ENCODE assay signal across 17 cellular contexts in the genomic region with DNA sequence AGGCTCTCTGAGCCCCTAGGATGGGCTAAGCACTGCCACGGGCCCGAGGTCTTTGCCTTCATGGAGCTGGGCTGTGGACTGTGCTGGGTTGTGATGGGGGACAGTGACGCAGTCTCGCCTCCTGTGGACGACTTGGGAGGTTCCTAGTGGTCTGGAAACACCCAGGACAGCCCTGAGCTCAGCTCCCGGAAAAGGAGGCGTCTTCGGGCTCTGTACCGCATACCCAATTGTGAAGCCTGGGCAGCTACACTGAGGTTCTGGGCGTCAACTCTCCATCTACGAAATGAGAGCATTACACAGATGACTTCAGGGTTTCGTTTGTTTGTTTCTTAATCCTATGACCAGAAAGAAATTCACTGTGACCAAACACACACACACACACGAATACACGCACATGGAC.
DNase-seq lines count a peak whose midpoint lies in the region; ATAC-seq and TF ChIP-seq lines count a peak whose summit lies in the region.
"Had no signal": no experiment of that assay in that cellular context is flagged by ENCODE, and none has a peak within 500 bp of the region (broad histone marks: within the 10 kb centered on the region; RNA-seq: fewer than 3 reads in every experiment).

No MANE protein-coding gene starts in this region.

- H3K27me3 Mint-ChIP-seq in GM23338 (ENCODE audit: insufficient read depth, low read depth, poor library complexity): peaks cover 2% of the 10 kb centered on the region
- no peaks in the 10 kb centered on the region for H3K27me3 Mint-ChIP-seq in activated CD4-positive, alpha-beta memory T cell treated with anti-CD3 and anti-CD28 coated beads for 36 hours
- H3K27me3 Mint-ChIP-seq: IgD-negative memory B cell had no signal

- POLR2A ChIA-PET in activated CD4-positive, alpha-beta memory T cell treated with anti-CD3 and anti-CD28 coated beads for 36 hours (lab: Charles Lee): no interaction called here

- TF ChIP-seq CTCF in GM23338 (conservative IDR thresholded peaks at IDR 0.05; ENCODE audit: low read depth in 2 of 2): no peak; a peak in 1 of 4 replicates

- no peaks in the 10 kb centered on the region for H3K9me3 Mint-ChIP-seq in GM23338
- no peaks in the 10 kb centered on the region for H3K9me3 Mint-ChIP-seq in activated CD4-positive, alpha-beta memory T cell treated with anti-CD3 and anti-CD28 coated beads for 36 hours
- H3K9me3 Mint-ChIP-seq: CD4-positive, CD25-positive, alpha-beta regulatory T cell; HFFc6; IgD-negative memory B cell had no signal

- H3K4me3 ChIP-seq in GM23338: no peak overlapping the region
- H3K4me3 ChIP-seq: BLaER1 treated with 17β-estradiol and CSF1 and Interleukin-3, amounts not matched to agents 10 nM and 100 nM; GM12878 had no signal

- no peak overlapping the region for H3K4me2 ChIP-seq in GM23338
- H3K4me2 ChIP-seq: BLaER1 treated with 17β-estradiol and CSF1 and Interleukin-3, amounts not matched to agents 10 nM and 100 nM; KMS-11 had no signal

- H3K4me1 Mint-ChIP-seq in GM23338: no peaks in the 10 kb centered on the region
- H3K4me1 Mint-ChIP-seq in activated CD4-positive, alpha-beta memory T cell treated with anti-CD3 and anti-CD28 coated beads for 36 hours (ENCODE audit: low read depth): peaks cover 4% of the 10 kb centered on the region

- H3K79me2 ChIP-seq in GM23338 (replicated peaks; ENCODE audit: insufficient read depth): no peaks in the 10 kb centered on the region

- DNase-seq in AG08395 (ENCODE audit: low spot score) (peak; percentile 63), AG20443 (ENCODE audit: low spot score) (peak; percentile 63), GM23338 (ENCODE audit: low spot score) (no peak), left lobe of liver (ENCODE audit: low spot score) (peak; percentile 22), cerebellum (ENCODE audit: low spot score) (no peak)
- DNase-seq in activated CD4-positive, alpha-beta memory T cell treated with anti-CD3 and anti-CD28 coated beads for 36 hours: no peak
- DNase-seq: AML-193; CD4-positive, CD25-positive, alpha-beta regulatory T cell; DMS53; GF-D8; HCEC 1CT; HFFc6 had no signal

- H3K27me3 ChIP-seq in GM23338 (ENCODE audit: insufficient read depth): no peaks in the 10 kb centered on the region
- H3K27me3 ChIP-seq: BLaER1 treated with 17β-estradiol and CSF1 and Interleukin-3, amounts not matched to agents 10 nM and 100 nM had no signal

- H2AFZ ChIP-seq in GM23338: peak overlapping the region; percentile 69

- no peaks in the 10 kb centered on the region for H3K36me3 ChIP-seq in GM23338 (ENCODE audit: insufficient read depth)
- H3K36me3 ChIP-seq: BLaER1 treated with 17β-estradiol and CSF1 and Interleukin-3, amounts not matched to agents 10 nM and 100 nM had no signal

- CTCF ChIA-PET in activated CD4-positive, alpha-beta memory T cell treated with anti-CD3 and anti-CD28 coated beads for 36 hours (lab: Charles Lee): no interaction called here

- ATAC-seq in GM23338: peak; percentile 35; the same call in 2 of the 3 replicates
- no peak for ATAC-seq in left lobe of liver
- ATAC-seq in GM19023 (IDR thresholded peaks at IDR 0.05; ENCODE audit: unreplicated experiment): no peak
- ATAC-seq: GM12878 had no signal

- H3F3A ChIP-seq in GM23338 (replicated peaks; ENCODE audit: low read depth): no peaks in the 10 kb centered on the region

- H3K27ac ChIP-seq in GM23338 (ENCODE audit: low read depth): no peak overlapping the region
- H3K27ac ChIP-seq: BLaER1 treated with 17β-estradiol and CSF1 and Interleukin-3, amounts not matched to agents 10 nM and 100 nM; KMS-11 had no signal

- intact Hi-C loops in activated CD4-positive, alpha-beta memory T cell treated with anti-CD3 and anti-CD28 coated beads for 36 hours (cut with micrococcal nuclease): no loop called here

- H4K20me1 ChIP-seq in GM23338 (replicated peaks; ENCODE audit: insufficient read depth): no peaks in the 10 kb centered on the region
- H4K20me1 ChIP-seq: BLaER1 treated with 17β-estradiol and CSF1 and Interleukin-3, amounts not matched to agents 10 nM and 100 nM had no signal

- no peaks in the 10 kb centered on the region for H3K36me3 Mint-ChIP-seq in GM23338 (ENCODE audit: low read depth)
- H3K36me3 Mint-ChIP-seq in activated CD4-positive, alpha-beta memory T cell treated with anti-CD3 and anti-CD28 coated beads for 36 hours: no peaks in the 10 kb centered on the region
- H3K36me3 Mint-ChIP-seq: CD4-positive, CD25-positive, alpha-beta regulatory T cell; IgD-negative memory B cell had no signal

- H3K27ac Mint-ChIP-seq in GM23338: no peak overlapping the region
- H3K27ac Mint-ChIP-seq in activated CD4-positive, alpha-beta memory T cell treated with anti-CD3 and anti-CD28 coated beads for 36 hours: no peak overlapping the region
- H3K27ac Mint-ChIP-seq: CD4-positive, CD25-positive, alpha-beta regulatory T cell; HFFc6; IgD-negative memory B cell had no signal

- no peaks in the 10 kb centered on the region for H3K9me2 ChIP-seq in GM23338 (ENCODE audit: insufficient read depth)

- no peaks in the 10 kb centered on the region for H3K4me1 ChIP-seq in GM23338 (ENCODE audit: insufficient read depth)

- H3K4me3 Mint-ChIP-seq in GM23338: no peak overlapping the region
- no peak overlapping the region for H3K4me3 Mint-ChIP-seq in activated CD4-positive, alpha-beta memory T cell treated with anti-CD3 and anti-CD28 coated beads for 36 hours
- H3K4me3 Mint-ChIP-seq: CD4-positive, CD25-positive, alpha-beta regulatory T cell; HFFc6; IgD-negative memory B cell had no signal

TF ChIP-seq in GM23338, 12 proteins besides CTCF, POLR2A, EP300 and RAD21 (continues in another document):
- TF ChIP-seq STAT1 (IDR thresholded peaks at IDR 0.05; ENCODE audit: unreplicated experiment) (no peak), POLR2AphosphoS5 (IDR thresholded peaks at IDR 0.05; ENCODE audit: low read depth) (no peak), NANOG (IDR thresholded peaks at IDR 0.05; ENCODE audit: borderline replicate concordance) (no peak), ZNF114 (CRISPR knock-in tag; IDR thresholded peaks at IDR 0.05) (no peak), ZNF331 (CRISPR knock-in tag; IDR thresholded peaks at IDR 0.05; ENCODE audit: low read depth) (no peak), JUNB (IDR thresholded peaks at IDR 0.05; ENCODE audit: unreplicated experiment) (no peak), EZH2phosphoT487 (IDR thresholded peaks at IDR 0.05; ENCODE audit: unreplicated experiment) (no peak), EZH2 (IDR thresholded peaks at IDR 0.05; ENCODE audit: low read depth, unreplicated experiment) (no peak), CREB1 (CRISPR knock-in tag; IDR thresholded peaks at IDR 0.05; ENCODE audit: low read depth) (no peak)
- TF ChIP-seq, protein P1, sequence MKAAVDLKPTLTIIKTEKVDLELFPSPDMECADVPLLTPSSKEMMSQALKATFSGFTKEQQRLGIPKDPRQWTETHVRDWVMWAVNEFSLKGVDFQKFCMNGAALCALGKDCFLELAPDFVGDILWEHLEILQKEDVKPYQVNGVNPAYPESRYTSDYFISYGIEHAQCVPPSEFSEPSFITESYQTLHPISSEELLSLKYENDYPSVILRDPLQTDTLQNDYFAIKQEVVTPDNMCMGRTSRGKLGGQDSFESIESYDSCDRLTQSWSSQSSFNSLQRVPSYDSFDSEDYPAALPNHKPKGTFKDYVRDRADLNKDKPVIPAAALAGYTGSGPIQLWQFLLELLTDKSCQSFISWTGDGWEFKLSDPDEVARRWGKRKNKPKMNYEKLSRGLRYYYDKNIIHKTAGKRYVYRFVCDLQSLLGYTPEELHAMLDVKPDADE (IDR thresholded peaks at IDR 0.05): no peak
- TF ChIP-seq, protein P2, sequence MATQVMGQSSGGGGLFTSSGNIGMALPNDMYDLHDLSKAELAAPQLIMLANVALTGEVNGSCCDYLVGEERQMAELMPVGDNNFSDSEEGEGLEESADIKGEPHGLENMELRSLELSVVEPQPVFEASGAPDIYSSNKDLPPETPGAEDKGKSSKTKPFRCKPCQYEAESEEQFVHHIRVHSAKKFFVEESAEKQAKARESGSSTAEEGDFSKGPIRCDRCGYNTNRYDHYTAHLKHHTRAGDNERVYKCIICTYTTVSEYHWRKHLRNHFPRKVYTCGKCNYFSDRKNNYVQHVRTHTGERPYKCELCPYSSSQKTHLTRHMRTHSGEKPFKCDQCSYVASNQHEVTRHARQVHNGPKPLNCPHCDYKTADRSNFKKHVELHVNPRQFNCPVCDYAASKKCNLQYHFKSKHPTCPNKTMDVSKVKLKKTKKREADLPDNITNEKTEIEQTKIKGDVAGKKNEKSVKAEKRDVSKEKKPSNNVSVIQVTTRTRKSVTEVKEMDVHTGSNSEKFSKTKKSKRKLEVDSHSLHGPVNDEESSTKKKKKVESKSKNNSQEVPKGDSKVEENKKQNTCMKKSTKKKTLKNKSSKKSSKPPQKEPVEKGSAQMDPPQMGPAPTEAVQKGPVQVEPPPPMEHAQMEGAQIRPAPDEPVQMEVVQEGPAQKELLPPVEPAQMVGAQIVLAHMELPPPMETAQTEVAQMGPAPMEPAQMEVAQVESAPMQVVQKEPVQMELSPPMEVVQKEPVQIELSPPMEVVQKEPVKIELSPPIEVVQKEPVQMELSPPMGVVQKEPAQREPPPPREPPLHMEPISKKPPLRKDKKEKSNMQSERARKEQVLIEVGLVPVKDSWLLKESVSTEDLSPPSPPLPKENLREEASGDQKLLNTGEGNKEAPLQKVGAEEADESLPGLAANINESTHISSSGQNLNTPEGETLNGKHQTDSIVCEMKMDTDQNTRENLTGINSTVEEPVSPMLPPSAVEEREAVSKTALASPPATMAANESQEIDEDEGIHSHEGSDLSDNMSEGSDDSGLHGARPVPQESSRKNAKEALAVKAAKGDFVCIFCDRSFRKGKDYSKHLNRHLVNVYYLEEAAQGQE (IDR thresholded peaks at IDR 0.05; ENCODE audit: unreplicated experiment): no peak

Comparison
In these comparisons a context has a peak if more than half of its experiments do, and no peak if none do; other contexts are left out.
1. DNase-seq: peak in AG08395 (single experiment), AG20443 (single experiment) and left lobe of liver (single experiment); none in GM23338 (single experiment), cerebellum (single experiment) and activated CD4-positive, alpha-beta memory T cell treated with anti-CD3 and anti-CD28 coated beads for 36 hours (single experiment).